8 cellular contexts compared by ENCODE assay signal in the genomic region with DNA sequence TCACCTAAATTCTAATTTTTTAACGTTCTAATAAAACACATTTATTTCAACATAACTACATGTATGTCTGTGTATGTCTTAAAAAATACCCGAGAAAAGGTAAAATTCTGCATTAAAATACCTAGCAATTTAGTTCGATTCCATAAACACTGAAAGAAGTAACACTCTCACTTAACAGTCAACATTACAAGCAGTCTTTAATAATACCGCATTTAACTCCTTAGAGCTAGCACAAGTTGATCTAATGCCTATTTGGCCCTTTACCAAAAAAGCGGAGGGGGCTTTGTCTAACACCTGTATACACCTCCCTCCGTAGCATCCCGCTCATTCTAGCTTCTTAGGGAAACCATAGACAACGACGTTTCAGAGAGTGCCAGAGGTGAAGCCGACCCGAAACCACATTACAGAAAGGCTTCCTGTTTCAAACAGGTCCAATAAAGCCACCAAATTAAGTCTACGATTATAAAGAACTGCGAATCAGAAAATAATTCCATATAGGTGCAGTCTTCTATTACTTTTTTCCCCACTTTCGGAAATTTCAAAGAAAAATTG. TPM values are rescaled to one million over a fixed set of nuclear protein-coding genes. Genes with fewer than 3 reads are reported as not detected.
DNase-seq lines count a peak whose midpoint lies in the region; ATAC-seq and TF ChIP-seq lines count a peak whose summit lies in the region.

No MANE protein-coding gene starts in this region.

- H3K9me3 ChIP-seq in body of pancreas (no peaks in the 10 kb centered on the region), liver (ENCODE audit: control insufficient read depth in 4 of 4, low read length in 3 of 4) (no peaks in the 10 kb centered on the region)

- no peak for TF ChIP-seq RAD21 in liver (IDR thresholded peaks at IDR 0.05)

- H3K4me1 ChIP-seq in body of pancreas, result no peaks in the 10 kb centered on the region
- H3K4me1 ChIP-seq in liver (ENCODE audit: control insufficient read depth in 4 of 4, insufficient read depth in 4 of 4, low read length in 3 of 4), result peaks cover 2 to 20% (median 8%) of the 10 kb centered on the region in 4 donors

- DNase-seq in ELR (ENCODE audit: low read depth), result peak; percentile 39
- DNase-seq in M059J (ENCODE audit: low read depth), result peak; percentile 42
- no peak for DNase-seq in body of pancreas
- peak; percentile 67 for DNase-seq in superior temporal gyrus (ENCODE audit: extremely low spot score)
- no peak for DNase-seq in SKM-1 treated with dmso at 0.1 percent for 144 hours (lab: John Stamatoyannopoulos, UW; ENCODE audit: unreplicated experiment)
- no peak for DNase-seq in nucleus accumbens (lab: John Stamatoyannopoulos, UW)

- ATAC-seq in body of pancreas, result no peak
- ATAC-seq in HG03196 (IDR thresholded peaks at IDR 0.05; ENCODE audit: unreplicated experiment), result no peak

- H3K36me3 ChIP-seq in body of pancreas (replicated peaks in 1 of 2; ENCODE audit: insufficient read depth in 1 of 2, low read depth in 2 of 2) (no peaks in the 10 kb centered on the region), liver (ENCODE audit: control insufficient read depth in 4 of 4, insufficient read depth in 3 of 4, low read depth in 1 of 4, low read length in 3 of 4) (no peaks in the 10 kb centered on the region)

- H3K27me3 ChIP-seq in body of pancreas (no peaks in the 10 kb centered on the region), liver (ENCODE audit: control insufficient read depth in 4 of 4, insufficient read depth in 4 of 4, low read length in 3 of 4) (no peaks in the 10 kb centered on the region)

- 36 to 46% methylated on average over 14 of the region's 14 CpGs for WGBS in body of pancreas, 2 donors
- WGBS in liver, result 35% methylated on average over 14 of the region's 14 CpGs

- intact Hi-C loops in body of pancreas (cut with DNase I), result no loop called here

- peak overlapping the region; percentile 84 to 86 for H3K9ac ChIP-seq in liver (ENCODE audit: low read depth in 1 of 2, low read length in 2 of 2)

- TF ChIP-seq POLR2A in body of pancreas (IDR thresholded peaks at IDR 0.05), result no peak

- H3K27ac ChIP-seq in body of pancreas (peak overlapping the region; percentile 85 to 95 (median 92)), liver (ENCODE audit: low read depth in 1 of 2, low read length in 2 of 2) (peak overlapping the region; percentile 97 to 99)

- TF ChIP-seq CTCF in body of pancreas (IDR thresholded peaks at IDR 0.05), result no peak
- no peak for TF ChIP-seq CTCF in liver (IDR thresholded peaks at IDR 0.05; ENCODE audit: low read depth, low read length, missing input control)

- H3K4me3 ChIP-seq in body of pancreas (peak overlapping the region in 1 of 2 donors; percentile 60), liver (ENCODE audit: low read depth in 1 of 3, low read length in 3 of 3) (peak overlapping the region; percentile 55 to 93 (median 78))

TF ChIP-seq in liver, 16 proteins besides CTCF, POLR2A, EP300 and RAD21:
- TF ChIP-seq JUND (IDR thresholded peaks at IDR 0.05) (no peak), EGR1 (IDR thresholded peaks at IDR 0.05; ENCODE audit: low read depth in 2 of 2) (no peak), FOXA2 (IDR thresholded peaks at IDR 0.05) (no peak), HNF4G (IDR thresholded peaks at IDR 0.05) (no peak), SP1 (IDR thresholded peaks at IDR 0.05) (no peak), FOXA1 (IDR thresholded peaks at IDR 0.05) (no peak), NR2F2 (IDR thresholded peaks at IDR 0.05) (no peak), YY1 (IDR thresholded peaks at IDR 0.05) (no peak), HNF4A (conservative IDR thresholded peaks at IDR 0.05) (no peak), GABPA (IDR thresholded peaks at IDR 0.05 in 1 of 2, conservative IDR thresholded peaks at IDR 0.05 in 1 of 2) (no peak), RXRA (IDR thresholded peaks at IDR 0.05) (no peak), TAF1 (conservative IDR thresholded peaks at IDR 0.05) (no peak)
- TF ChIP-seq, protein P1, sequence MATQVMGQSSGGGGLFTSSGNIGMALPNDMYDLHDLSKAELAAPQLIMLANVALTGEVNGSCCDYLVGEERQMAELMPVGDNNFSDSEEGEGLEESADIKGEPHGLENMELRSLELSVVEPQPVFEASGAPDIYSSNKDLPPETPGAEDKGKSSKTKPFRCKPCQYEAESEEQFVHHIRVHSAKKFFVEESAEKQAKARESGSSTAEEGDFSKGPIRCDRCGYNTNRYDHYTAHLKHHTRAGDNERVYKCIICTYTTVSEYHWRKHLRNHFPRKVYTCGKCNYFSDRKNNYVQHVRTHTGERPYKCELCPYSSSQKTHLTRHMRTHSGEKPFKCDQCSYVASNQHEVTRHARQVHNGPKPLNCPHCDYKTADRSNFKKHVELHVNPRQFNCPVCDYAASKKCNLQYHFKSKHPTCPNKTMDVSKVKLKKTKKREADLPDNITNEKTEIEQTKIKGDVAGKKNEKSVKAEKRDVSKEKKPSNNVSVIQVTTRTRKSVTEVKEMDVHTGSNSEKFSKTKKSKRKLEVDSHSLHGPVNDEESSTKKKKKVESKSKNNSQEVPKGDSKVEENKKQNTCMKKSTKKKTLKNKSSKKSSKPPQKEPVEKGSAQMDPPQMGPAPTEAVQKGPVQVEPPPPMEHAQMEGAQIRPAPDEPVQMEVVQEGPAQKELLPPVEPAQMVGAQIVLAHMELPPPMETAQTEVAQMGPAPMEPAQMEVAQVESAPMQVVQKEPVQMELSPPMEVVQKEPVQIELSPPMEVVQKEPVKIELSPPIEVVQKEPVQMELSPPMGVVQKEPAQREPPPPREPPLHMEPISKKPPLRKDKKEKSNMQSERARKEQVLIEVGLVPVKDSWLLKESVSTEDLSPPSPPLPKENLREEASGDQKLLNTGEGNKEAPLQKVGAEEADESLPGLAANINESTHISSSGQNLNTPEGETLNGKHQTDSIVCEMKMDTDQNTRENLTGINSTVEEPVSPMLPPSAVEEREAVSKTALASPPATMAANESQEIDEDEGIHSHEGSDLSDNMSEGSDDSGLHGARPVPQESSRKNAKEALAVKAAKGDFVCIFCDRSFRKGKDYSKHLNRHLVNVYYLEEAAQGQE (IDR thresholded peaks at IDR 0.05), result no peak
- TF ChIP-seq, protein P2, sequence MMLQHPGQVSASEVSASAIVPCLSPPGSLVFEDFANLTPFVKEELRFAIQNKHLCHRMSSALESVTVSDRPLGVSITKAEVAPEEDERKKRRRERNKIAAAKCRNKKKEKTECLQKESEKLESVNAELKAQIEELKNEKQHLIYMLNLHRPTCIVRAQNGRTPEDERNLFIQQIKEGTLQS (IDR thresholded peaks at IDR 0.05), result no peak
- TF ChIP-seq, protein P3, sequence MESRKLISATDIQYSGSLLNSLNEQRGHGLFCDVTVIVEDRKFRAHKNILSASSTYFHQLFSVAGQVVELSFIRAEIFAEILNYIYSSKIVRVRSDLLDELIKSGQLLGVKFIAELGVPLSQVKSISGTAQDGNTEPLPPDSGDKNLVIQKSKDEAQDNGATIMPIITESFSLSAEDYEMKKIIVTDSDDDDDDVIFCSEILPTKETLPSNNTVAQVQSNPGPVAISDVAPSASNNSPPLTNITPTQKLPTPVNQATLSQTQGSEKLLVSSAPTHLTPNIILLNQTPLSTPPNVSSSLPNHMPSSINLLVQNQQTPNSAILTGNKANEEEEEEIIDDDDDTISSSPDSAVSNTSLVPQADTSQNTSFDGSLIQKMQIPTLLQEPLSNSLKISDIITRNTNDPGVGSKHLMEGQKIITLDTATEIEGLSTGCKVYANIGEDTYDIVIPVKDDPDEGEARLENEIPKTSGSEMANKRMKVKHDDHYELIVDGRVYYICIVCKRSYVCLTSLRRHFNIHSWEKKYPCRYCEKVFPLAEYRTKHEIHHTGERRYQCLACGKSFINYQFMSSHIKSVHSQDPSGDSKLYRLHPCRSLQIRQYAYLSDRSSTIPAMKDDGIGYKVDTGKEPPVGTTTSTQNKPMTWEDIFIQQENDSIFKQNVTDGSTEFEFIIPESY (IDR thresholded peaks at IDR 0.05), result no peak
- TF ChIP-seq, protein P4, sequence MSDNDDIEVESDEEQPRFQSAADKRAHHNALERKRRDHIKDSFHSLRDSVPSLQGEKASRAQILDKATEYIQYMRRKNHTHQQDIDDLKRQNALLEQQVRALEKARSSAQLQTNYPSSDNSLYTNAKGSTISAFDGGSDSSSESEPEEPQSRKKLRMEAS (IDR thresholded peaks at IDR 0.05), result no peak

RNA-seq across cellular contexts. Expression of a gene that starts 1.2 kb away (rescaled TPM):
- 37.1 and 52.2 TPM in 2 replicates for total RNA-seq in M059J (2014; rRNA removed; shearing (Covaris generic))
- total RNA-seq in body of pancreas (10 to 100 TPM; 11.5 to 16.1 TPM), liver (10 to 100 TPM; 14.9 to 15.3 TPM)
- polyA plus RNA-seq in liver, result 1 to 10 TPM; 6.9 to 7.2 TPM

RNA-seq across cellular contexts. Expression of a gene that starts 47.3 kb away (rescaled TPM):
- 3.7 and 5.0 TPM in 2 replicates for total RNA-seq in M059J (2014; rRNA removed; shearing (Covaris generic))
- 1 to 10 TPM; 1.3 to 1.6 TPM for total RNA-seq in body of pancreas
- 1 to 10 TPM in 1 of 2 donors, not detected in 1; 2.1 TPM for total RNA-seq in liver
- not detected for polyA plus RNA-seq in liver

Comparison
In these comparisons a context has a peak if more than half of its experiments do, and no peak if none do; other contexts are left out.
1. DNase-seq: peak in ELR (single experiment), M059J (single experiment) and superior temporal gyrus (single experiment); none in body of pancreas (0 of 4), SKM-1 treated with dmso at 0.1 percent for 144 hours (single experiment) and nucleus accumbens (0 of 56).